8 cellular contexts compared by ENCODE assay signal in the genomic region with DNA sequence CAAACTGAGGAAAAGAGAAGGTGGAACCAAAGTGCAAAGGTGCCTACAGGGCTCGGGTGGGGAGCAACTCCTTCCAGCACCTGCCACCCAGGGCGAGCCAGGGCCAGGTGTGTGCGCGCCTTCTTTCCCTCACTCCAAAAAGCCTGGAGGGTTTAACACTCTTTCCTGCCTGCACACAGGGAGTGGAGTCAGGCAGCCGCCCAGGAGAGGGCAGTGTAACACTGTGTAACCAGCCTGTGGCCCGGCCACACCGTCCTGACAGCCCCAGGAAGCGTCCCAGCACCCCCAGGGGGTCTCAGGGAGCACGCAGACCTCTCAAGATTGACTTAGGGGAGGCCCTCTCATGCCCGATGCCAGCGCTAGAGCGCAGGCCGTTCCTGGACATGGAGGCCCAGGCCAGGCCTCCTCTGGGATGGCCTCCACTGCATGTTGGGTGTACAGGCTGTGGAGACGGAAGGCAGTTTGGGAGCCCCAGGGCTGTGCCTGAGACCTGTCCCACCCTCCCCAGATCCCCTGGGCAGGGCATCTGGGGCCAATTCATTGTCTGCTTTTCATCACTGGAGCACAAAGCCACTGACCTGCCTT. TPM values are rescaled to one million over a fixed set of nuclear protein-coding genes. Genes with fewer than 3 reads are reported as not detected.
DNase-seq lines count a peak whose midpoint lies in the region; ATAC-seq and TF ChIP-seq lines count a peak whose summit lies in the region.

No MANE protein-coding gene starts in this region.

- H2BK15ac ChIP-seq in mesendoderm (replicated peaks; ENCODE audit: low read depth): no peak overlapping the region

- intact Hi-C loops in CD14-positive monocyte (cut with micrococcal nuclease) (no loop called here), PC-3 (cut with micrococcal nuclease) (loop anchor here (2.0 to 10.0 kb wide), 3 partner anchors 106 to 540 kb away; partner anchors contain the start of gene BAIAP2L1)

- DNase-seq in CD14-positive monocyte (ENCODE audit: low spot score): no peak
- DNase-seq in PC-3: peak; percentile 73
- peak; percentile 68 for DNase-seq in dermis blood vessel endothelial cell
- DNase-seq in mesendoderm: peak; percentile 84
- DNase-seq in OCI-M2 (lab: John Stamatoyannopoulos, UW; ENCODE audit: unreplicated experiment): no peak

- H3K9me3 Mint-ChIP-seq in CD14-positive monocyte: no peaks in the 10 kb centered on the region

- CTCF ChIA-PET in PC-3 (lab: Charles Lee): no interaction called here

- H2AK5ac ChIP-seq in mesendoderm (ENCODE audit: low read length): no peak overlapping the region

- H3K23ac ChIP-seq in mesendoderm (ENCODE audit: low read length): no peak overlapping the region

- H3K36me3 ChIP-seq in HUES64 (ENCODE audit: insufficient read depth, low read length) (peaks cover 37% of the 10 kb centered on the region), PC-3 (ENCODE audit: low read depth, low read length) (peaks cover 24% of the 10 kb centered on the region), mesendoderm (ENCODE audit: control insufficient read depth, insufficient read depth, low read length) (peaks cover 1% of the 10 kb centered on the region)

- no peak overlapping the region for H4K8ac ChIP-seq in mesendoderm (ENCODE audit: low read depth, low read length)

- peaks cover 13% of the 10 kb centered on the region for H3K79me2 ChIP-seq in PC-3 (ENCODE audit: low read length)
- H3K79me2 ChIP-seq in mesendoderm (ENCODE audit: control insufficient read depth, insufficient read depth, low read length): no peaks in the 10 kb centered on the region

- no peaks in the 10 kb centered on the region for H3K79me1 ChIP-seq in mesendoderm (ENCODE audit: low read length)

- peak overlapping the region in 6 of 7 donors; percentile 2 to 77 (median 41) for H3K27ac Mint-ChIP-seq in CD14-positive monocyte

- ATAC-seq in GM18867 (IDR thresholded peaks at IDR 0.05; ENCODE audit: unreplicated experiment): peak; percentile 74
- ATAC-seq in PC-3: peak; percentile 93
- ATAC-seq in HG03139 (IDR thresholded peaks at IDR 0.05; ENCODE audit: unreplicated experiment): no peak

- no peak overlapping the region for H2AFZ ChIP-seq in PC-3 (ENCODE audit: low read length)

- H3K9me2 ChIP-seq in PC-3 (replicated peaks; ENCODE audit: low read length): no peaks in the 10 kb centered on the region

- no peaks in the 10 kb centered on the region for H4K20me1 ChIP-seq in PC-3 (ENCODE audit: low read length)

- 0 out of 2 replicates have a peak overlapping the region, but pooled peaks have one; percentile 45 for H3K27ac ChIP-seq in HUES64 (ENCODE audit: low read depth, low read length)
- H3K27ac ChIP-seq in PC-3 (ENCODE audit: low read length): no peak overlapping the region
- no peak overlapping the region for H3K27ac ChIP-seq in mesendoderm (ENCODE audit: low read depth, low read length)

- POLR2A ChIA-PET in PC-3 (lab: Charles Lee; ENCODE audit: unreplicated experiment): no interaction called here

- H3K4me1 ChIP-seq in HUES64 (ENCODE audit: insufficient read depth, low read length): 0 out of 2 replicates have a peak, but pooled peaks cover 3% of the 10 kb centered on the region
- no peaks in the 10 kb centered on the region for H3K4me1 ChIP-seq in PC-3 (ENCODE audit: insufficient read depth, low read length)
- no peaks in the 10 kb centered on the region for H3K4me1 ChIP-seq in mesendoderm (ENCODE audit: control insufficient read depth, low read depth, low read length)

- TF ChIP-seq CTCF in CD14-positive monocyte (IDR thresholded peaks at IDR 0.05): peak; percentile 52
- TF ChIP-seq CTCF in PC-3 (conservative IDR thresholded peaks at IDR 0.05; ENCODE audit: low read depth, low read length): peak; percentile 90

- H3K27me3 Mint-ChIP-seq in CD14-positive monocyte (ENCODE audit: low read depth in 3 of 3): peaks cover 0 to 3% (median 0%) of the 10 kb centered on the region in 3 donors

- H3K4me2 ChIP-seq in PC-3 (ENCODE audit: low read length) (no peak overlapping the region), mesendoderm (ENCODE audit: low read length) (no peak overlapping the region)

- H3K36me3 Mint-ChIP-seq in CD14-positive monocyte: peaks cover 43 to 68% of the 10 kb centered on the region in 2 donors

- H3K4me1 Mint-ChIP-seq in CD14-positive monocyte: peaks cover 3% of the 10 kb centered on the region

- H3K4me3 Mint-ChIP-seq in CD14-positive monocyte: no peak overlapping the region

- H3K56ac ChIP-seq in mesendoderm (ENCODE audit: low read length): no peak overlapping the region

- BruUV-seq in PC-3 (replicated peaks; lab: Mats Ljungman, UMichigan): no TSS peak

- H3K4ac ChIP-seq in mesendoderm (ENCODE audit: low read depth, low read length): no peak overlapping the region

- H3K18ac ChIP-seq in mesendoderm (ENCODE audit: low read length): no peak overlapping the region

- no peak overlapping the region for H2BK5ac ChIP-seq in mesendoderm (ENCODE audit: low read length)

- H2BK120ac ChIP-seq in mesendoderm (ENCODE audit: low read depth, low read length): no peak overlapping the region

- no peaks in the 10 kb centered on the region for H3K9me3 ChIP-seq in HUES64 (ENCODE audit: insufficient read depth, low read depth, low read length)
- H3K9me3 ChIP-seq in PC-3 (ENCODE audit: low read length): no peaks in the 10 kb centered on the region

- WGBS in HUES64: 23% methylated on average over 14 of the region's 14 CpGs
- WGBS in mesendoderm (ENCODE audit: extremely low coverage, insufficient coverage, low lambda C conversion rate): no CpG with 5 or more reads among the region's 14 CpGs

- no peak overlapping the region for H4K5ac ChIP-seq in mesendoderm (ENCODE audit: low read length)

- no peak overlapping the region for H3K4me3 ChIP-seq in HUES64 (ENCODE audit: low read length)
- no peak overlapping the region for H3K4me3 ChIP-seq in PC-3 (ENCODE audit: low read length)
- no peak overlapping the region for H3K4me3 ChIP-seq in mesendoderm (ENCODE audit: low read length)

- no peak overlapping the region for H3K9ac ChIP-seq in HUES64 (ENCODE audit: low read depth, low read length)
- H3K9ac ChIP-seq in PC-3 (ENCODE audit: low read length): no peak overlapping the region
- H3K9ac ChIP-seq in mesendoderm (ENCODE audit: low read length): no peak overlapping the region

- H3K27me3 ChIP-seq in HUES64 (ENCODE audit: insufficient read depth, low read length) (no peaks in the 10 kb centered on the region), PC-3 (ENCODE audit: low read length) (no peaks in the 10 kb centered on the region), mesendoderm (ENCODE audit: insufficient read depth, low read length, poor library complexity) (no peaks in the 10 kb centered on the region)

- H3F3A ChIP-seq in PC-3 (ENCODE audit: low read length, unreplicated experiment): no peaks in the 10 kb centered on the region

RNA-seq across cellular contexts. Expression of gene BRI3, which starts 13.4 kb away (rescaled TPM):
- 100 to 1,000 TPM; 120 to 149 TPM for polyA plus RNA-seq in CD14-positive monocyte
- 81.7 TPM for polyA plus RNA-seq in HUES64 (2013, experiment 1 of 2)
- 99.2 TPM for polyA plus RNA-seq in HUES64 (2013, experiment 2 of 2)
- total RNA-seq in PC-3 (2014; rRNA removed) (52.5 and 55.0 TPM in 2 replicates), dermis blood vessel endothelial cell (36.1 and 39.7 TPM in 2 replicates)
- polyA plus RNA-seq in mesendoderm (2013, experiment 1 of 2): 95.3 TPM
- polyA plus RNA-seq in mesendoderm (2013, experiment 2 of 2): 94.4 TPM

RNA-seq across cellular contexts. Expression of gene TECPR1, which starts 42.9 kb away (rescaled TPM):
- 10 to 100 TPM in 1 of 2 donors, 1 to 10 TPM in 1; 5.7 to 10.2 TPM for polyA plus RNA-seq in CD14-positive monocyte
- polyA plus RNA-seq in HUES64 (2013, experiment 1 of 2): 6.6 TPM
- polyA plus RNA-seq in HUES64 (2013, experiment 2 of 2): 7.0 TPM
- 9.4 and 11.5 TPM in 2 replicates for total RNA-seq in PC-3 (2014; rRNA removed)
- total RNA-seq in dermis blood vessel endothelial cell: 66.2 and 105 TPM in 2 replicates
- polyA plus RNA-seq in mesendoderm (2013, experiment 1 of 2): 2.5 TPM
- polyA plus RNA-seq in mesendoderm (2013, experiment 2 of 2): 2.4 TPM

Comparison
In these comparisons a context has a peak if more than half of its experiments do, and no peak if none do; other contexts are left out.
1. DNase-seq: peak in PC-3 (single experiment), dermis blood vessel endothelial cell (single experiment) and mesendoderm (single experiment); none in CD14-positive monocyte (single experiment) and OCI-M2 (single experiment).